Comparison of ENCODE assay signal across 9 cellular contexts in genomic region chr4:19739101-19739651, GRCh38.
DNase-seq lines count a peak whose midpoint lies in the region; ATAC-seq and TF ChIP-seq lines count a peak whose summit lies in the region.
"Had no signal": no experiment of that assay in that cellular context is flagged by ENCODE, and none has a peak within 500 bp of the region (broad histone marks: within the 10 kb centered on the region; RNA-seq: fewer than 3 reads in every experiment).

No MANE protein-coding gene starts in this region.

- ATAC-seq in GM21447 (IDR thresholded peaks at IDR 0.05; ENCODE audit: unreplicated experiment): no peak
- no peak for ATAC-seq in HG03442 (IDR thresholded peaks at IDR 0.05; ENCODE audit: unreplicated experiment)

- no peak for TF ChIP-seq CTCF in astrocyte of the spinal cord (IDR thresholded peaks at IDR 0.05; ENCODE audit: low read depth, low read length)

- 75 to 80% methylated on average over 2 to 3 of the region's 7 CpGs for WGBS in mesodermal cell (ENCODE audit: insufficient coverage in 2 of 2), 2 experiments

- H3K4me3 ChIP-seq in MG63: no peak overlapping the region
- H3K4me3 ChIP-seq in astrocyte of the spinal cord (ENCODE audit: low read depth, low read length): peak overlapping the region; percentile 0
- H3K4me3 ChIP-seq in mesodermal cell (ENCODE audit: extremely low read depth, insufficient read depth, low read length, poor library complexity, severe bottlenecking): no peak overlapping the region

- H3K27ac ChIP-seq in mesodermal cell (ENCODE audit: low read depth, low read length, severe bottlenecking): peak overlapping the region; percentile 76

- peaks cover 17% of the 10 kb centered on the region for H3K4me1 ChIP-seq in mesodermal cell (ENCODE audit: control insufficient read depth, insufficient read depth, low read length, poor library complexity, severe bottlenecking)

- H3K36me3 ChIP-seq in MG63 (no peaks in the 10 kb centered on the region), mesodermal cell (ENCODE audit: control insufficient read depth, insufficient read depth, low read length) (no peaks in the 10 kb centered on the region)

- no peaks in the 10 kb centered on the region for H3K27me3 ChIP-seq in MG63

- in situ Hi-C loops in astrocyte of the spinal cord (cut with HindIII; ENCODE audit: low sequenced_read_pairs): no loop called here

- H3K9me3 ChIP-seq in MG63: no peaks in the 10 kb centered on the region
- no peaks in the 10 kb centered on the region for H3K9me3 ChIP-seq in mesodermal cell (ENCODE audit: control insufficient read depth, low read length)

- DNase-seq in Ammon's horn (ENCODE audit: low spot score) (peak; percentile 5), MG63 (peak; percentile 25), astrocyte of the spinal cord (ENCODE audit: low read depth, low spot score) (peak; percentile 95), GM19238 (ENCODE audit: insufficient read length, low spot score) (no peak), mesenteric fat pad (ENCODE audit: low spot score) (no peak)
- DNase-seq: left cardiac atrium had no signal

Comparison
In these comparisons a context has a peak if more than half of its experiments do, and no peak if none do; other contexts are left out.
1. DNase-seq: peak in Ammon's horn (single experiment), MG63 (single experiment) and astrocyte of the spinal cord (single experiment); none in GM19238 (single experiment) and mesenteric fat pad (single experiment).